ENCODE assay signal across 27 cellular contexts in genomic region chr10:121846555-121846954, GRCh38.
"Had no signal": no experiment of that assay in that cellular context is flagged by ENCODE, and none has a peak within 500 bp of the region (broad histone marks: within the 10 kb centered on the region; RNA-seq: fewer than 3 reads in every experiment).

No MANE protein-coding gene starts in this region.

- H2AFZ ChIP-seq: parathyroid adenoma had no signal

- FAIRE-seq: small intestine had no signal

- H3K9ac ChIP-seq: parathyroid adenoma had no signal

- H3K79me2 ChIP-seq: parathyroid adenoma had no signal

- H3K4me1 ChIP-seq: parathyroid adenoma, psoas muscle, sigmoid colon, suprapubic skin, testis, tibial artery, upper lobe of right lung, uterus had no signal

- H3K4me3 ChIP-seq: psoas muscle, right lobe of liver, sigmoid colon, suprapubic skin, testis, tibial artery, transverse colon, upper lobe of right lung, uterus had no signal

- H3K27ac ChIP-seq: neutrophil, parathyroid adenoma, psoas muscle, right lobe of liver, sigmoid colon, suprapubic skin, testis, tibial artery, transverse colon, upper lobe of right lung, uterus had no signal

- H3K36me3 ChIP-seq: uterus had no signal

- ATAC-seq: naive thymus-derived CD8-positive, alpha-beta T cell; natural killer cell treated with Interleukin-12 subunit alpha and Interleukin-12 subunit beta and Interleukin-15 and Interleukin-18, amount 100 ng/mL, for 72 hours; psoas muscle; right cardiac atrium; right lobe of liver; stimulated activated memory B cell treated with anti-CD40 and anti-IgM and Interleukin-4, amounts not matched to agents 10 μg/mL and 1 μg/mL and 100 μg/mL, for 72 hours; stimulated activated naive CD8-positive, alpha-beta T cell treated with anti-CD3 and anti-CD28 coated beads, Interleukin-15, amount 100 ng/mL, for 72 hours; stimulated activated naive CD8-positive, alpha-beta T cell treated with anti-CD3 and anti-CD28 coated beads, Interleukin-15, Interleukin-2, amounts not matched to agents 100 U/mL and 50 U/mL, for 24 hours; upper lobe of right lung had no signal

- DNase-seq: naive thymus-derived CD8-positive, alpha-beta T cell; nephron progenitor cell; nucleus accumbens; posterior cingulate gyrus; psoas muscle; right cardiac atrium; right lobe of liver; sigmoid colon; small intestine; stimulated activated CD4-positive, alpha-beta T cell treated with anti-CD3 and anti-CD28 coated beads, Interleukin-15, amount 100 ng/mL, for 24 hours; stimulated activated CD4-positive, alpha-beta T cell treated with anti-CD3 and anti-CD28 coated beads, Interleukin-4, amount 100 ng/mL, for 1 hour; stimulated activated CD4-positive, alpha-beta T cell treated with anti-CD3 and anti-CD28 coated beads, Interleukin-4, amount 100 ng/mL, for 4 hours; stimulated activated CD8-positive, alpha-beta memory T cell treated with anti-CD3 and anti-CD28 coated beads, Interleukin-4, amount 100 ng/mL, for 48 hours; stimulated activated naive CD4-positive, alpha-beta T cell; stimulated activated naive CD8-positive, alpha-beta T cell treated with anti-CD3 and anti-CD28 coated beads, Interleukin-15, amount 100 ng/mL, for 72 hours; stimulated activated naive CD8-positive, alpha-beta T cell treated with anti-CD3 and anti-CD28 coated beads, Interleukin-15, Interleukin-2, amounts not matched to agents 100 U/mL and 50 U/mL, for 24 hours; substantia nigra; testis; tibial artery; transverse colon; upper lobe of right lung; uterus had no signal

- H3K9me3 ChIP-seq: neutrophil, psoas muscle, right lobe of liver, sigmoid colon, testis, transverse colon, upper lobe of right lung, uterus had no signal

- H3K27me3 ChIP-seq: neutrophil, right lobe of liver, sigmoid colon, suprapubic skin, testis, tibial artery, transverse colon, upper lobe of right lung, uterus had no signal
